In genomic region chr10:73601486-73601921, GRCh38 we compare ENCODE assay signal across 1 cellular context.
TF ChIP-seq lines count a peak whose summit lies in the region.

No MANE protein-coding gene starts in this region.

TF ChIP-seq in GM23338, 12 proteins besides CTCF, POLR2A, EP300 and RAD21 (continued from another document):
- no peak for TF ChIP-seq ETS1 (IDR thresholded peaks at IDR 0.05)
TF ChIP-seq in GM23338: peak in this region for 0.
